8 cellular contexts compared by ENCODE assay signal in the genomic region with DNA sequence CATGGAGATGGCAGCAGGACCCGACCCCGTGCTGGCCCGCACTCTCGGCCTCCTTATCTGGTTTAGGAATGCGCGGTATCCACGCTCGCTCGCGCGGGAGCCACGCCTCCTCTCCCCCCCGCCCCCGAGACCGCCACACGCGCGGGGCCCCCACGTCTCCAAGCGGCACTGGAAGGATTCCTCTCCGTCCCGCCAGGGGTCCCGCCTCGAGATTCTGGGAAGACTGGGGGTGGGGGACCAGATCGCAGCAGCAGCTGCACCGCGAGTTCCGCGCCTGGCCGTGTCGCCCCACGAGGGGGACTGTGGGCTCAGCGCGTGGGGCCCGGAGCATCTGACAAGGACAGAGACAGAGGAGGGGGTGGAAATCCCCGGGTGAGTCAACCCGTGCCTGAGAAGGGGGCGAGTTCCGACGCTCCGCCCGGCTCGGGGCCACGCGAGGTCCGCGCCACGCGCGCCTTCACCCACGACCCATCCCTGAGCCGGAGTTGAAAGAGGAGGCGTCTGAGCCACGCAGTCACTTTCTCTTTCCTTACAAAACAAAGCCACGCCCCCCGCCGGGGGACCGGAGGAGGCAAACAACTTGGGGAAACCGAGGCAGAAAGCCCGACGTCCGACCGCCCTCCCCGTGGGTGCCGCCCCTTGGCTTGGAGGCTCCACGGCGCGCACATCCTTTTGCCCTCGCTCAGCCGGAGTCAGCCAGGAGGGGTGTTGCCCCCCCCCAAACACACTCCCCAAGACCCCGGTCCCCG.
DNase-seq lines count a peak whose midpoint lies in the region; ATAC-seq and TF ChIP-seq lines count a peak whose summit lies in the region.

No MANE protein-coding gene starts in this region.

- ATAC-seq in GM18517 (IDR thresholded peaks at IDR 0.05; ENCODE audit: unreplicated experiment) = no peak

- DNase-seq in NOMO-1 treated with DMSO at 0.1 percent for 48 hours (lab: John Stamatoyannopoulos, UW; ENCODE audit: unreplicated experiment) (peak; percentile 6), NOMO-1 (lab: John Stamatoyannopoulos, UW; ENCODE audit: unreplicated experiment in 2 of 2) (no peak), T-helper 1 cell (peak; percentile 24 to 73 (median 59)), astrocyte of the spinal cord (ENCODE audit: low read depth, low spot score) (no peak), islet precursor cell (peak; percentile 84), pons (ENCODE audit: low spot score) (no peak)
- DNase-seq in stimulated activated CD4-positive, alpha-beta T cell treated with anti-CD3 and anti-CD28 coated beads, Interleukin-1b, Interleukin-23, amount 100 ng/mL, for 1 hour (ENCODE audit: low read depth in 2 of 2) = peak; percentile 30 to 45

- in situ Hi-C loops in astrocyte of the spinal cord (cut with HindIII; ENCODE audit: low sequenced_read_pairs) = no loop called here

- peak overlapping the region; percentile 74 for H3K4me3 ChIP-seq in astrocyte of the spinal cord (ENCODE audit: low read depth, low read length)

- TF ChIP-seq CTCF in astrocyte of the spinal cord (IDR thresholded peaks at IDR 0.05; ENCODE audit: low read depth, low read length) = no peak

Comparison
In these comparisons a context has a peak if more than half of its experiments do, and no peak if none do; other contexts are left out.
1. DNase-seq: peak in NOMO-1 treated with DMSO at 0.1 percent for 48 hours (single experiment), T-helper 1 cell (5 of 5), islet precursor cell (single experiment) and stimulated activated CD4-positive, alpha-beta T cell treated with anti-CD3 and anti-CD28 coated beads, Interleukin-1b, Interleukin-23, amount 100 ng/mL, for 1 hour (2 of 2); none in NOMO-1 (0 of 2), astrocyte of the spinal cord (single experiment) and pons (single experiment).